ENCODE assay signal across 13 cellular contexts in genomic region chr11:69603163-69603836, GRCh38.
"Had no signal": no experiment of that assay in that cellular context is flagged by ENCODE, and none has a peak within 500 bp of the region (broad histone marks: within the 10 kb centered on the region; RNA-seq: fewer than 3 reads in every experiment).

No MANE protein-coding gene starts in this region.

- ATAC-seq: activated CD4-positive, alpha-beta T cell treated with anti-CD3 and anti-CD28 coated beads for 36 hours; natural killer cell treated with Interleukin-12 subunit alpha and Interleukin-12 subunit beta and Interleukin-15 and Interleukin-18, amount 100 ng/mL, for 72 hours; stimulated activated effector memory CD8-positive, alpha-beta T cell treated with anti-CD3 and anti-CD28 coated beads, Interleukin-12 subunit alpha, Interleukin-12 subunit beta, amount 100 ng/mL, for 72 hours had no signal

- DNase-seq: activated CD4-positive, alpha-beta memory T cell treated with anti-CD3 and anti-CD28 coated beads, Interleukin-2, amount 10 ng/mL, durations not matched to agents 7 days and 5 days; activated CD4-positive, alpha-beta T cell treated with anti-CD3 and anti-CD28 coated beads for 36 hours; activated effector memory CD4-positive, alpha-beta T cell treated with Interleukin-2 at 50 U/mL for 16 hours; activated T-cell treated with anti-CD3 and anti-CD28 coated beads, Interleukin-2, amount 50 U/mL, for 24 hours; adrenal gland; erythroblast; mesenchymal stem cell; stimulated activated CD4-positive, alpha-beta T cell treated with anti-CD3 and anti-CD28 coated beads, Interleukin-1b, Interleukin-23, amount 100 ng/mL, for 48 hours; thyroid gland; WERI-Rb-1 had no signal

- H3K4me1 ChIP-seq: adrenal gland, thyroid gland had no signal

- H3K4me3 ChIP-seq: adrenal gland, cardiac muscle cell, thyroid gland had no signal

- H3K27me3 ChIP-seq: adrenal gland, cardiac muscle cell, thyroid gland had no signal

- H3K36me3 ChIP-seq: adrenal gland, cardiac muscle cell, thyroid gland, WERI-Rb-1 had no signal

- H3K27ac ChIP-seq: adrenal gland, cardiac muscle cell, thyroid gland, WERI-Rb-1 had no signal
